Comparison of ENCODE assay signal across 12 cellular contexts in genomic region chr9:136236471-136237410, GRCh38. TPM values are rescaled to one million over a fixed set of nuclear protein-coding genes. Genes with fewer than 3 reads are reported as not detected.
DNase-seq lines count a peak whose midpoint lies in the region; ATAC-seq, FAIRE-seq and TF ChIP-seq lines count a peak whose summit lies in the region.
"Not testable (repeated sequence)": the region's sequence is repeated elsewhere in the genome, so short reads cannot be mapped to it uniquely, and the experiment has no call there.
"Had no signal": no experiment of that assay in that cellular context is flagged by ENCODE, and none has a peak within 500 bp of the region (broad histone marks: within the 10 kb centered on the region; RNA-seq: fewer than 3 reads in every experiment).

No MANE protein-coding gene starts in this region.

- H2BK15ac ChIP-seq in IMR-90 (ENCODE audit: low read depth, low read length): not testable (repeated sequence)

- not testable (repeated sequence) for H3K56ac ChIP-seq in IMR-90 (ENCODE audit: extremely low read depth, insufficient read depth, low read length)

- dilution Hi-C loops in IMR-90 (cut with HindIII; ENCODE audit: low sequenced_read_pairs, unreplicated experiment): not testable (repeated sequence)

- not testable (repeated sequence) for H3K18ac ChIP-seq in IMR-90 (ENCODE audit: low read depth, low read length)

- H2BK20ac ChIP-seq in IMR-90 (ENCODE audit: low read depth, low read length): not testable (repeated sequence)

- H2BK120ac ChIP-seq in IMR-90 (ENCODE audit: low read depth, low read length): not testable (repeated sequence)

- H3K27ac ChIP-seq in BLaER1 treated with 17β-estradiol and CSF1 and Interleukin-3, amounts not matched to agents 10 nM and 100 nM: peak overlapping the region in 3 of 11 experiments; percentile 11 to 52 (median 41); a peak in 2 of 22 replicates
- H3K27ac ChIP-seq in IMR-90 (ENCODE audit: insufficient read depth, low read length); K562 (ENCODE audit: extremely low read depth, low read depth, low read length); HepG2 (ENCODE audit: extremely low read length, insufficient read depth, low read length): not testable (repeated sequence)

- not testable (repeated sequence) for ATAC-seq in IMR-90 (ENCODE audit: low read depth); K562; HepG2

- H3K23ac ChIP-seq in IMR-90 (ENCODE audit: low read depth, low read length): not testable (repeated sequence)

- peaks cover 9 to 43% of the 10 kb centered on the region in 2 experiments; a peak in 3 of 4 replicates for H3K79me1 ChIP-seq in IMR-90 (ENCODE audit: low read depth in 1 of 2, low read length in 2 of 2)

- H2AK9ac ChIP-seq in IMR-90 (replicated peaks; ENCODE audit: low read depth, low read length, poor library complexity): peak overlapping the region; percentile 88

- peaks cover 63 to 100% (median 100%) of the 10 kb centered on the region in 10 experiments for H3K4me1 ChIP-seq in BLaER1 treated with 17β-estradiol and CSF1 and Interleukin-3, amounts not matched to agents 10 nM and 100 nM
- H3K4me1 ChIP-seq in IMR-90 (ENCODE audit: control insufficient read depth, insufficient read depth, low read length): not testable (repeated sequence)
- peaks cover 29 to 74% of the 10 kb centered on the region in 2 experiments for H3K4me1 ChIP-seq in K562 (replicated peaks in 1 of 2; ENCODE audit: control insufficient read depth in 2 of 2, insufficient read depth in 2 of 2, low read length in 2 of 2)
- peaks cover 27% of the 10 kb centered on the region for H3K4me1 ChIP-seq in HepG2 (ENCODE audit: insufficient read depth, low read length)

- in situ Hi-C loops in IMR-90 (cut with MboI; ENCODE audit: low sequenced_read_pairs); K562 (cut with MboI); HepG2 (cut with HindIII; ENCODE audit: extremely low pct_ligation_motif_present, low pct_unique_long_range_greater_than_20kb): not testable (repeated sequence)

- H2AFZ ChIP-seq in IMR-90 (replicated peaks; ENCODE audit: low read length, poor library complexity); K562 (ENCODE audit: low read depth, low read length); HepG2 (ENCODE audit: low read length): not testable (repeated sequence)

- not testable (repeated sequence) for H4K5ac ChIP-seq in IMR-90 (ENCODE audit: low read depth, low read length)

- not testable (repeated sequence) for H3K9me3 ChIP-seq in BLaER1 treated with 17β-estradiol and CSF1 and Interleukin-3, amounts not matched to agents 10 nM and 100 nM (replicated peaks in 1 of 11); IMR-90 (ENCODE audit: control insufficient read depth, insufficient read depth, low read length); K562 (replicated peaks; ENCODE audit: control insufficient read depth, insufficient read depth, low read depth, low read length); HepG2 (ENCODE audit: low read length)

- not testable (repeated sequence) for TF ChIP-seq RAD21 in IMR-90 (IDR thresholded peaks at IDR 0.05; ENCODE audit: low read length); K562 (CRISPR knock-in tag; conservative IDR thresholded peaks at IDR 0.05 in 1 of 2, IDR thresholded peaks at IDR 0.05 in 1 of 2); HepG2 (CRISPR knock-in tag; IDR thresholded peaks at IDR 0.05)

- peaks cover 53 to 100% (median 99%) of the 10 kb centered on the region in 11 experiments; a peak in 21 of 22 replicates for H4K20me1 ChIP-seq in BLaER1 treated with 17β-estradiol and CSF1 and Interleukin-3, amounts not matched to agents 10 nM and 100 nM
- peaks cover 41% of the 10 kb centered on the region for H4K20me1 ChIP-seq in IMR-90 (ENCODE audit: insufficient read depth, low read length)
- peaks cover 41% of the 10 kb centered on the region for H4K20me1 ChIP-seq in K562 (replicated peaks; ENCODE audit: control insufficient read depth, insufficient read depth, low read length)
- peaks cover 70% of the 10 kb centered on the region for H4K20me1 ChIP-seq in HepG2 (ENCODE audit: insufficient read depth, low read length)

- DNase-seq in IMR-90; K562 (ENCODE audit: extremely low read depth in 1 of 4, low spot score in 3 of 4); HepG2 (ENCODE audit: low spot score): not testable (repeated sequence)

- not testable (repeated sequence) for H2BK5ac ChIP-seq in IMR-90 (ENCODE audit: low read depth, low read length, poor library complexity, severe bottlenecking)

- H3K27me3 ChIP-seq in BLaER1 treated with 17β-estradiol and CSF1 and Interleukin-3, amounts not matched to agents 10 nM and 100 nM: peaks cover 0 to 44% (median 0%) of the 10 kb centered on the region in 11 experiments; a peak in 6 of 22 replicates
- H3K27me3 ChIP-seq in IMR-90 (ENCODE audit: control insufficient read depth, insufficient read depth, low read length); K562 (ENCODE audit: control insufficient read depth in 2 of 2, insufficient read depth in 2 of 2, low read length in 2 of 2); HepG2 (ENCODE audit: control insufficient read depth in 1 of 2, insufficient read depth in 2 of 2, low read length in 2 of 2): not testable (repeated sequence)

- H3K9me1 ChIP-seq in IMR-90 (ENCODE audit: insufficient read depth, low read length): peaks cover 10% of the 10 kb centered on the region
- peaks cover 14% of the 10 kb centered on the region for H3K9me1 ChIP-seq in K562 (ENCODE audit: control insufficient read depth, insufficient read depth, low read length)

- H3K79me2 ChIP-seq in K562 (ENCODE audit: control insufficient read depth, insufficient read depth, low read length) (peaks cover 87% of the 10 kb centered on the region), HepG2 (ENCODE audit: insufficient read depth, low read length) (peaks cover 69% of the 10 kb centered on the region)

- intact Hi-C loops in IMR-90 (cut with micrococcal nuclease); K562 (cut with micrococcal nuclease); HepG2 (cut with micrococcal nuclease; ENCODE audit: unreplicated experiment): not testable (repeated sequence)

- TF ChIP-seq CTCF in IMR-90 (conservative IDR thresholded peaks at IDR 0.05; ENCODE audit: low read depth, low read length); K562 (IDR thresholded peaks at IDR 0.05 in 2 of 3, conservative IDR thresholded peaks at IDR 0.05 in 1 of 3; ENCODE audit: insufficient read depth in 2 of 3, low read depth in 1 of 3, low read length in 3 of 3); HepG2 (CRISPR knock-in tag; IDR thresholded peaks at IDR 0.05): not testable (repeated sequence)

- BruUV-seq in IMR-90 (replicated peaks; lab: Mats Ljungman, UMichigan); K562 (replicated peaks; lab: Mats Ljungman, UMichigan); HepG2 (replicated peaks; lab: Mats Ljungman, UMichigan): not testable (repeated sequence)

- peak overlapping the region in 2 of 10 experiments; percentile 20 to 53; a peak in 3 of 20 replicates for H3K4me3 ChIP-seq in BLaER1 treated with 17β-estradiol and CSF1 and Interleukin-3, amounts not matched to agents 10 nM and 100 nM
- not testable (repeated sequence) for H3K4me3 ChIP-seq in IMR-90 (ENCODE audit: insufficient read depth, low read depth, low read length); K562; HepG2 (replicated peaks in 1 of 3; ENCODE audit: insufficient read depth in 1 of 3, low read depth in 2 of 3, low read length in 3 of 3)

- not testable (repeated sequence) for H4K91ac ChIP-seq in IMR-90 (ENCODE audit: insufficient read depth, low read depth, low read length)

- 0 out of 22 replicates have a peak overlapping the region, but pooled peaks of 1 of the 11 experiments have one; percentile 47 for H3K9ac ChIP-seq in BLaER1 treated with 17β-estradiol and CSF1 and Interleukin-3, amounts not matched to agents 10 nM and 100 nM
- not testable (repeated sequence) for H3K9ac ChIP-seq in IMR-90 (ENCODE audit: low read depth, low read length); K562 (ENCODE audit: insufficient read depth in 1 of 2, low read depth in 2 of 2, low read length in 2 of 2); HepG2 (ENCODE audit: insufficient read depth, low read depth, low read length)

- FAIRE-seq in K562 (lab: Jason Lieb, UNC); HepG2 (lab: Jason Lieb, UNC): not testable (repeated sequence)

- H3K4me2 ChIP-seq in BLaER1 treated with 17β-estradiol and CSF1 and Interleukin-3, amounts not matched to agents 10 nM and 100 nM: peak overlapping the region; percentile 70 to 100 (median 95); a peak in 21 of 22 replicates
- H3K4me2 ChIP-seq in IMR-90 (ENCODE audit: low read depth, low read length); K562 (ENCODE audit: insufficient read depth, low read length); HepG2 (ENCODE audit: low read depth, low read length): not testable (repeated sequence)

- 95% methylated on average over 30 of the region's 43 CpGs; no CpG with 5 or more reads in 1 of the 2 experiments for WGBS in IMR-90 (ENCODE audit: extremely low coverage in 2 of 2, insufficient read length in 1 of 2), 2 experiments
- WGBS in K562 (ENCODE audit: insufficient coverage, low coverage, missing lambda C conversion rate): 89% methylated on average over 23 of the region's 43 CpGs
- WGBS in HepG2 (ENCODE audit: low lambda C conversion rate): 98% methylated on average over 23 of the region's 43 CpGs

- TF ChIP-seq POLR2A in IMR-90 (IDR thresholded peaks at IDR 0.05; ENCODE audit: low read depth, low read length); K562 (conservative IDR thresholded peaks at IDR 0.05); HepG2 (IDR thresholded peaks at IDR 0.05; ENCODE audit: insufficient read depth in 1 of 2, low read depth in 2 of 2, low read length in 2 of 2): not testable (repeated sequence)

- not testable (repeated sequence) for H2AK5ac ChIP-seq in IMR-90 (ENCODE audit: low read depth, low read length)

- CTCF ChIA-PET in IMR-90 (lab: Yijun Ruan, JAX); K562 (lab: Yijun Ruan, JAX; ENCODE audit: low intra/inter-chr PET ratio); HepG2 (lab: Yijun Ruan, JAX; ENCODE audit: low intra/inter-chr PET ratio, low total read pairs): not testable (repeated sequence)

- H3K36me3 ChIP-seq in BLaER1 treated with 17β-estradiol and CSF1 and Interleukin-3, amounts not matched to agents 10 nM and 100 nM: peaks cover 8 to 43% (median 32%) of the 10 kb centered on the region in 11 experiments; a peak in 20 of 22 replicates
- H3K36me3 ChIP-seq in IMR-90 (ENCODE audit: control insufficient read depth, insufficient read depth, low read length): not testable (repeated sequence)
- H3K36me3 ChIP-seq in K562 (ENCODE audit: control insufficient read depth, insufficient read depth, low read length) (peaks cover 62% of the 10 kb centered on the region), HepG2 (replicated peaks in 1 of 2; ENCODE audit: control insufficient read depth in 1 of 2, insufficient read depth in 2 of 2, low read length in 2 of 2) (peaks cover 22 to 54% of the 10 kb centered on the region in 2 experiments; a peak in 4 of 5 replicates)

- H3K14ac ChIP-seq in IMR-90 (replicated peaks; ENCODE audit: low read depth, low read length): not testable (repeated sequence)

- POLR2A ChIA-PET in IMR-90 (lab: Charles Lee; ENCODE audit: unreplicated experiment); HepG2 (lab: Yijun Ruan, JAX): not testable (repeated sequence)
- POLR2A ChIA-PET in K562 (lab: Yijun Ruan, JAX): interaction anchor here (0.7 kb wide), 1 partner anchor 462 kb away, joined by 3 read pairs; no protein-coding TSS in a partner anchor

- not testable (repeated sequence) for H4K8ac ChIP-seq in IMR-90 (ENCODE audit: low read depth in 2 of 2, low read length in 2 of 2)

- TF ChIP-seq EP300 in K562 (IDR thresholded peaks at IDR 0.05; ENCODE audit: low read length); HepG2 (IDR thresholded peaks at IDR 0.05; ENCODE audit: low read depth in 2 of 2, low read length in 2 of 2); HepG2 (CRISPR knock-in tag; IDR thresholded peaks at IDR 0.05; ENCODE audit: borderline replicate concordance): not testable (repeated sequence)

- H3K4ac ChIP-seq in IMR-90 (ENCODE audit: low read depth, low read length): not testable (repeated sequence)

RNA-seq across cellular contexts. Expression of gene QSOX2, which starts 8.9 kb away (rescaled TPM):
- total RNA-seq in IMR-90 (2012; rRNA removed) (5.0 and 5.9 TPM in 2 replicates), K562 (2014; rRNA removed) (12.7 and 15.0 TPM in 2 replicates), K562 (2014; rRNA removed; fragmentation: Illumina TruSeq; extraction: Trizol) (9.7 and 10.5 TPM in 2 replicates), K562 (2015; rRNA removed; fragmentation: Illumina TruSeq; extraction: Trizol) (11.7 and 12.2 TPM in 2 replicates), K562 (2021) (22.3 and 23.7 TPM in 2 replicates), HepG2 (2016; rRNA removed; fragmentation: Illumina TruSeq; extraction: Trizol) (10.1 and 27.1 TPM in 2 replicates)
- polyA plus RNA-seq in IMR-90 (2012; rRNA removed) (12.7 and 12.9 TPM in 2 replicates), K562 (2011; rRNA removed) (13.5 and 21.5 TPM in 2 replicates), K562 (2014; fragmentation: Illumina TruSeq; extraction: Trizol) (16.1 and 17.4 TPM in 2 replicates), K562 (2014; fragmentation: Nextera tagmentation; extraction: Ambion mirVana) (under 1 TPM; 0.51 to 0.91 TPM), K562 (2014; rRNA removed) (23.6 and 24.2 TPM in 2 replicates), HepG2 (2011; rRNA removed) (36.4 and 42.1 TPM in 2 replicates)
- 9.2 and 16.0 TPM in 2 replicates for polyA plus RNA-seq in IMR-90 (2012; cell fraction: cytosol; rRNA removed)
- polyA plus RNA-seq in IMR-90 (2012; cell fraction: nucleus; rRNA removed; ENCODE audit: low replicate concordance): 18.3 and 24.7 TPM in 2 replicates
- 50.6 and 63.4 TPM in 2 replicates for total RNA-seq in K562 (2011; cell fraction: chromatin; rRNA removed; ENCODE audit: low replicate concordance)
- total RNA-seq in K562 (2011; cell fraction: nucleolus; rRNA removed): 45.7 and 46.1 TPM in 2 replicates
- 35.5 and 45.4 TPM in 2 replicates for total RNA-seq in K562 (2011; cell fraction: nucleoplasm; rRNA removed)
- 7.9 and 11.0 TPM in 2 replicates for polyA plus RNA-seq in K562 (2011; cell fraction: cytosol; rRNA removed)
- polyA plus RNA-seq in K562 (2011; cell fraction: nucleus; rRNA removed): 97.5 and 103 TPM in 2 replicates
- polyA plus RNA-seq in K562 (2012): 14.6 and 32.6 TPM in 2 replicates
- 9.3 and 10.2 TPM in 2 replicates for polyA minus RNA-seq in K562 (2011; rRNA and poly(A)+ RNA removed)
- polyA minus RNA-seq in K562 (2011; cell fraction: cytosol; rRNA and poly(A)+ RNA removed): 5.9 and 7.6 TPM in 2 replicates
- polyA minus RNA-seq in K562 (2011; cell fraction: nucleus; rRNA and poly(A)+ RNA removed): 17.8 and 19.0 TPM in 2 replicates
- 2.0 and 2.2 TPM in 2 replicates for total RNA-seq in HepG2 (2016; cell fraction: cytosol; rRNA removed; fragmentation: Illumina TruSeq; extraction: Trizol; ENCODE audit: low read depth)
- total RNA-seq in HepG2 (2016; cell fraction: insoluble cytoplasmic fraction; rRNA removed; fragmentation: Illumina TruSeq; extraction: Trizol): 9.0 and 27.0 TPM in 2 replicates
- 4.9 and 5.5 TPM in 2 replicates for total RNA-seq in HepG2 (2016; cell fraction: membrane; rRNA removed; fragmentation: Illumina TruSeq; extraction: Trizol)
- total RNA-seq in HepG2 (2016; cell fraction: nucleus; rRNA removed; fragmentation: Illumina TruSeq; extraction: Trizol): 29.4 and 33.0 TPM in 2 replicates
- polyA plus RNA-seq in HepG2 (2011; cell fraction: cytosol; rRNA removed): 18.1 and 19.6 TPM in 2 replicates
- 53.2 and 71.8 TPM in 2 replicates for polyA plus RNA-seq in HepG2 (2011; cell fraction: nucleus; rRNA removed)
- polyA plus RNA-seq in HepG2 (2012): 28.3 and 37.6 TPM in 2 replicates
- polyA plus RNA-seq in HepG2 (2016; cell fraction: cytosol; fragmentation: Illumina TruSeq; extraction: Trizol; ENCODE audit: low read depth): 1.3 and 1.4 TPM in 2 replicates
- 8.1 and 10.4 TPM in 2 replicates for polyA plus RNA-seq in HepG2 (2016; cell fraction: insoluble cytoplasmic fraction; fragmentation: Illumina TruSeq; extraction: Trizol; ENCODE audit: low read depth)
- polyA plus RNA-seq in HepG2 (2016; cell fraction: membrane; fragmentation: Illumina TruSeq; extraction: Trizol; ENCODE audit: low read depth): 2.5 and 3.2 TPM in 2 replicates
- polyA plus RNA-seq in HepG2 (2016; cell fraction: nucleus; fragmentation: Illumina TruSeq; extraction: Trizol; ENCODE audit: insufficient read depth, low read depth): 56.3 and 58.3 TPM in 2 replicates
- 28.3 and 40.5 TPM in 2 replicates for polyA minus RNA-seq in HepG2 (2011; rRNA and poly(A)+ RNA removed; ENCODE audit: low replicate concordance)
- 18.7 and 20.4 TPM in 2 replicates for polyA minus RNA-seq in HepG2 (2011; cell fraction: cytosol; rRNA and poly(A)+ RNA removed)
- polyA minus RNA-seq in HepG2 (2011; cell fraction: nucleus; rRNA and poly(A)+ RNA removed): 26.1 and 26.5 TPM in 2 replicates

RNA-seq across cellular contexts. Expression of gene LHX3, which starts 31.8 kb away (rescaled TPM):
- not detected in 2 replicates for total RNA-seq in IMR-90 (2012; rRNA removed)
- polyA plus RNA-seq in IMR-90 (2012; rRNA removed): not detected in 2 replicates
- polyA plus RNA-seq in IMR-90 (2012; cell fraction: cytosol; rRNA removed): not detected in 2 replicates
- polyA plus RNA-seq in IMR-90 (2012; cell fraction: nucleus; rRNA removed; ENCODE audit: low replicate concordance): 0.02 TPM in 1 of 2 replicates, not detected in the other
- 0.09 TPM in 1 of 2 replicates, not detected in the other for total RNA-seq in K562 (2011; cell fraction: chromatin; rRNA removed; ENCODE audit: low replicate concordance)
- total RNA-seq in K562 (2011; cell fraction: nucleolus; rRNA removed): not detected in 2 replicates
- total RNA-seq in K562 (2011; cell fraction: nucleoplasm; rRNA removed): not detected in 2 replicates
- total RNA-seq in K562 (2014; rRNA removed): not detected in 2 replicates
- total RNA-seq in K562 (2014; rRNA removed; fragmentation: Illumina TruSeq; extraction: Trizol): not detected in 2 replicates
- total RNA-seq in K562 (2015; rRNA removed; fragmentation: Illumina TruSeq; extraction: Trizol): not detected in 2 replicates
- 0.09 TPM in 1 of 2 replicates, not detected in the other for total RNA-seq in K562 (2021)
- polyA plus RNA-seq in K562 (2011; rRNA removed): not detected in 2 replicates
- not detected in 2 replicates for polyA plus RNA-seq in K562 (2011; cell fraction: cytosol; rRNA removed)
- polyA plus RNA-seq in K562 (2011; cell fraction: nucleus; rRNA removed): 0.04 TPM in 1 of 2 replicates, not detected in the other
- polyA plus RNA-seq in K562 (2012): 0.91 TPM in 1 of 2 replicates, not detected in the other
- polyA plus RNA-seq in K562 (2014; fragmentation: Illumina TruSeq; extraction: Trizol): not detected in 2 replicates
- polyA plus RNA-seq in K562 (2014; fragmentation: Nextera tagmentation; extraction: Ambion mirVana): not detected
- not detected in 2 replicates for polyA plus RNA-seq in K562 (2014; rRNA removed)
- polyA minus RNA-seq in K562 (2011; rRNA and poly(A)+ RNA removed): not detected in 2 replicates
- polyA minus RNA-seq in K562 (2011; cell fraction: cytosol; rRNA and poly(A)+ RNA removed): not detected in 2 replicates
- not detected in 2 replicates for polyA minus RNA-seq in K562 (2011; cell fraction: nucleus; rRNA and poly(A)+ RNA removed)
- not detected in 2 replicates for total RNA-seq in HepG2 (2016; rRNA removed; fragmentation: Illumina TruSeq; extraction: Trizol)
- not detected in 2 replicates for total RNA-seq in HepG2 (2016; cell fraction: cytosol; rRNA removed; fragmentation: Illumina TruSeq; extraction: Trizol; ENCODE audit: low read depth)
- not detected in 2 replicates for total RNA-seq in HepG2 (2016; cell fraction: insoluble cytoplasmic fraction; rRNA removed; fragmentation: Illumina TruSeq; extraction: Trizol)
- not detected in 2 replicates for total RNA-seq in HepG2 (2016; cell fraction: membrane; rRNA removed; fragmentation: Illumina TruSeq; extraction: Trizol)
- total RNA-seq in HepG2 (2016; cell fraction: nucleus; rRNA removed; fragmentation: Illumina TruSeq; extraction: Trizol): not detected in 2 replicates
- polyA plus RNA-seq in HepG2 (2011; rRNA removed): not detected in 2 replicates
- polyA plus RNA-seq in HepG2 (2011; cell fraction: cytosol; rRNA removed): not detected in 2 replicates
- 0.03 TPM in 1 of 2 replicates, not detected in the other for polyA plus RNA-seq in HepG2 (2011; cell fraction: nucleus; rRNA removed)
- polyA plus RNA-seq in HepG2 (2012): not detected in 2 replicates
- not detected in 2 replicates for polyA plus RNA-seq in HepG2 (2016; cell fraction: cytosol; fragmentation: Illumina TruSeq; extraction: Trizol; ENCODE audit: low read depth)
- polyA plus RNA-seq in HepG2 (2016; cell fraction: insoluble cytoplasmic fraction; fragmentation: Illumina TruSeq; extraction: Trizol; ENCODE audit: low read depth): not detected in 2 replicates
- polyA plus RNA-seq in HepG2 (2016; cell fraction: membrane; fragmentation: Illumina TruSeq; extraction: Trizol; ENCODE audit: low read depth): not detected in 2 replicates
- not detected in 2 replicates for polyA plus RNA-seq in HepG2 (2016; cell fraction: nucleus; fragmentation: Illumina TruSeq; extraction: Trizol; ENCODE audit: insufficient read depth, low read depth)
- 0.05 TPM in 1 of 2 replicates, not detected in the other for polyA minus RNA-seq in HepG2 (2011; rRNA and poly(A)+ RNA removed; ENCODE audit: low replicate concordance)
- not detected in 2 replicates for polyA minus RNA-seq in HepG2 (2011; cell fraction: cytosol; rRNA and poly(A)+ RNA removed)
- 0.13 TPM in 1 of 2 replicates, not detected in the other for polyA minus RNA-seq in HepG2 (2011; cell fraction: nucleus; rRNA and poly(A)+ RNA removed)
- total RNA-seq: CD4-positive, alpha-beta memory T cell; CD4-positive, CD25-positive, alpha-beta regulatory T cell; CD8-positive, alpha-beta memory T cell; Daoy; G401; GM12878 had no signal
- polyA plus RNA-seq: AG04450; CD14-positive monocyte; CD4-positive, alpha-beta memory T cell; CD4-positive, CD25-positive, alpha-beta regulatory T cell; CD8-positive, alpha-beta memory T cell; GM12878 had no signal
